1 cellular context compared by ENCODE assay signal in genomic region chr6:108782231-108783041, GRCh38.
TF ChIP-seq lines count a peak whose summit lies in the region.

No MANE protein-coding gene starts in this region.

TF ChIP-seq in H1, 55 proteins besides CTCF, POLR2A, EP300 and RAD21 (continued from another document):
- TF ChIP-seq USF2 (IDR thresholded peaks at IDR 0.05; ENCODE audit: low read length) (peak; percentile 48; the same call in 1 of the 2 replicates), SIRT6 (IDR thresholded peaks at IDR 0.05; ENCODE audit: low read length) (no peak), SP1 (IDR thresholded peaks at IDR 0.05; ENCODE audit: low read depth, low read length) (no peak), SIN3A (conservative IDR thresholded peaks at IDR 0.05 in 1 of 2, IDR thresholded peaks at IDR 0.05 in 1 of 2; ENCODE audit: low read depth in 1 of 2, low read length in 2 of 2) (peak in 1 of 2 experiments; percentile 70; a peak in 1 of 4 replicates), CTBP2 (IDR thresholded peaks at IDR 0.05; ENCODE audit: borderline replicate concordance, insufficient read depth, insufficient read length, low read length) (no peak), EGR1 (IDR thresholded peaks at IDR 0.05; ENCODE audit: borderline replicate concordance, low read depth, low read length) (no peak), SIX5 (IDR thresholded peaks at IDR 0.05; ENCODE audit: low read depth, low read length) (no peak), SAP30 (IDR thresholded peaks at IDR 0.05; ENCODE audit: insufficient read depth, insufficient replicate concordance, low read length) (no peak), HDAC6 (IDR thresholded peaks at IDR 0.05; ENCODE audit: low read depth, low read length) (no peak), YY1 (IDR thresholded peaks at IDR 0.05; ENCODE audit: low read depth, low read length) (0 out of 2 replicates have a peak, but pooled peaks have one; percentile 14), RFX5 (IDR thresholded peaks at IDR 0.05; ENCODE audit: borderline replicate concordance, low read depth, low read length) (no peak), BACH1 (IDR thresholded peaks at IDR 0.05; ENCODE audit: low read length) (no peak), E2F6 (IDR thresholded peaks at IDR 0.05) (peak; percentile 65), NANOG (IDR thresholded peaks at IDR 0.05; ENCODE audit: insufficient read depth, low read depth, low read length, poor library complexity, severe bottlenecking) (no peak), TAF1 (IDR thresholded peaks at IDR 0.05; ENCODE audit: low read depth, low read length) (no peak), TEAD4 (IDR thresholded peaks at IDR 0.05; ENCODE audit: low read depth, low read length) (no peak), ASH2L (IDR thresholded peaks at IDR 0.05; ENCODE audit: low read length) (peak; percentile 24), RXRA (IDR thresholded peaks at IDR 0.05; ENCODE audit: insufficient read depth, low read depth, low read length) (no peak), BRCA1 (IDR thresholded peaks at IDR 0.05; ENCODE audit: low read depth, low read length) (no peak), CHD1 (IDR thresholded peaks at IDR 0.05; ENCODE audit: low read depth, low read length) (no peak), FOSL1 (IDR thresholded peaks at IDR 0.05; ENCODE audit: insufficient read depth, low read depth, low read length) (no peak), MAX (IDR thresholded peaks at IDR 0.05) (peak; percentile 98), CREB1 (IDR thresholded peaks at IDR 0.05) (peak; percentile 55; the same call in 1 of the 2 replicates), BCL11A (IDR thresholded peaks at IDR 0.05; ENCODE audit: low read depth in 2 of 2, low read length in 2 of 2) (no peak), POU5F1 (IDR thresholded peaks at IDR 0.05; ENCODE audit: low read depth, low read length) (no peak), MAFK (IDR thresholded peaks at IDR 0.05; ENCODE audit: low read depth, low read length) (no peak), PHF8 (conservative IDR thresholded peaks at IDR 0.05; ENCODE audit: low read depth, low read length) (no peak), CEBPB (IDR thresholded peaks at IDR 0.05; ENCODE audit: low read depth, low read length) (no peak), CHD7 (IDR thresholded peaks at IDR 0.05; ENCODE audit: insufficient replicate concordance, low read length) (no peak), ZNF274 (IDR thresholded peaks at IDR 0.05; ENCODE audit: borderline replicate concordance, extremely low read depth, low read length) (no peak), SP2 (IDR thresholded peaks at IDR 0.05; ENCODE audit: low read length) (no peak), KDM1A (IDR thresholded peaks at IDR 0.05; ENCODE audit: borderline replicate concordance, low read length) (no peak), POLR2AphosphoS5 (IDR thresholded peaks at IDR 0.05; ENCODE audit: low read depth, low read length) (no peak), GABPA (IDR thresholded peaks at IDR 0.05; ENCODE audit: borderline replicate concordance, insufficient read depth, low read length) (peak; percentile 34; the same call in 1 of the 2 replicates), TBP (IDR thresholded peaks at IDR 0.05; ENCODE audit: low read depth, low read length) (peak; percentile 47; the same call in 1 of the 2 replicates), TAF7 (optimal IDR thresholded peaks at IDR 0.05; ENCODE audit: borderline replicate concordance, low read depth, low read length) (no peak), JUN (IDR thresholded peaks at IDR 0.05; ENCODE audit: low read depth, low read length) (no peak), HDAC2 (IDR thresholded peaks at IDR 0.05; ENCODE audit: borderline replicate concordance in 1 of 2, low read depth in 2 of 2, low read length in 2 of 2) (no peak), CHD2 (IDR thresholded peaks at IDR 0.05; ENCODE audit: low read length) (peak; percentile 39; the same call in 1 of the 2 replicates), EZH2 (IDR thresholded peaks at IDR 0.05; ENCODE audit: low read depth, low read length, severe bottlenecking) (no peak), ATF2 (IDR thresholded peaks at IDR 0.05; ENCODE audit: low read length) (no peak), JUND (IDR thresholded peaks at IDR 0.05; ENCODE audit: low read length) (peak; percentile 86), SP4 (IDR thresholded peaks at IDR 0.05; ENCODE audit: low read length) (no peak), SUZ12 (IDR thresholded peaks at IDR 0.05; ENCODE audit: low read length) (no peak), RNF2 (IDR thresholded peaks at IDR 0.05; ENCODE audit: borderline replicate concordance, low read depth, low read length, missing control alignments, poor library complexity, severe bottlenecking) (no peak), GTF2F1 (IDR thresholded peaks at IDR 0.05; ENCODE audit: borderline replicate concordance, low read depth, low read length) (no peak), TCF12 (IDR thresholded peaks at IDR 0.05; ENCODE audit: low read depth, low read length) (no peak), RBBP5 (IDR thresholded peaks at IDR 0.05; ENCODE audit: borderline replicate concordance, low read depth, low read length) (no peak; the same call in 1 of the 2 replicates), CBX5 (IDR thresholded peaks at IDR 0.05; ENCODE audit: low read depth, low read length) (no peak), NRF1 (IDR thresholded peaks at IDR 0.05; ENCODE audit: low read depth, low read length) (no peak), KDM4A (IDR thresholded peaks at IDR 0.05; ENCODE audit: low read depth, low read length, severe bottlenecking) (no peak), KDM5A (IDR thresholded peaks at IDR 0.05; ENCODE audit: low read length) (0 out of 2 replicates have a peak, but pooled peaks have one; percentile 30), ATF3 (IDR thresholded peaks at IDR 0.05; ENCODE audit: insufficient read depth, low read depth, low read length) (no peak), CBX8 (IDR thresholded peaks at IDR 0.05; ENCODE audit: borderline replicate concordance, low read depth, low read length) (no peak)
